Comparison of ENCODE assay signal across 23 cellular contexts in the genomic region with DNA sequence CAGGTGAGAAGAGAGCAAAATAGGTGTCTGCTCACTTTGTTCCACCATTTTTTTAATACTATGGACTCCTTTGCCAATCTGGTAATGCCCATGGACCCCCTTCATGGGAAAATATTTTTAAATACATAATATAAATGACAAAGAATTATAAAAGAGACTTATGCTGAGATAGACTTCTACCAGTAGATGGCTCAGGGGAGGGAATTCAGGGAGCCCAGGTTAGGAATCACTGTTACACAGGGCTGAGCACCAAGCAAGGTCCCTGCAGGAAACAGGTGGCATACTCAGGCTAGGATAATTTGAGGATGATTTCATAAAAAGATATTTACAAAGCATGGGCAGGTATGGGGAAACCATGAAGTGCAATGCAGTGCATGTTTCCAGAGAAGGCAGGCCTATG.
DNase-seq lines count a peak whose midpoint lies in the region; ATAC-seq, FAIRE-seq and TF ChIP-seq lines count a peak whose summit lies in the region.
"Had no signal": no experiment of that assay in that cellular context is flagged by ENCODE, and none has a peak within 500 bp of the region (broad histone marks: within the 10 kb centered on the region; RNA-seq: fewer than 3 reads in every experiment).

No MANE protein-coding gene starts in this region.

- no peaks in the 10 kb centered on the region for H3K36me3 Mint-ChIP-seq in activated naive CD8-positive, alpha-beta T cell treated with anti-CD3 and anti-CD28 coated beads, Interleukin-2, amount 50 U/mL, for 24 hours (ENCODE audit: low read depth)
- peaks cover 6% of the 10 kb centered on the region for H3K36me3 Mint-ChIP-seq in activated naive CD8-positive, alpha-beta T cell treated with anti-CD3 and anti-CD28 coated beads for 36 hours
- H3K36me3 Mint-ChIP-seq in type B pancreatic cell = no peaks in the 10 kb centered on the region
- H3K36me3 Mint-ChIP-seq: CD14-positive monocyte had no signal

- peaks cover 9 to 18% (median 16%) of the 10 kb centered on the region in 4 donors for H3K4me1 ChIP-seq in esophagus muscularis mucosa

- H3K27me3 ChIP-seq in esophagus muscularis mucosa = no peaks in the 10 kb centered on the region

- no peaks in the 10 kb centered on the region for H3K27me3 Mint-ChIP-seq in activated naive CD8-positive, alpha-beta T cell treated with anti-CD3 and anti-CD28 coated beads, Interleukin-2, amount 50 U/mL, for 24 hours
- no peaks in the 10 kb centered on the region for H3K27me3 Mint-ChIP-seq in activated naive CD8-positive, alpha-beta T cell treated with anti-CD3 and anti-CD28 coated beads for 36 hours
- no peaks in the 10 kb centered on the region for H3K27me3 Mint-ChIP-seq in type B pancreatic cell
- H3K27me3 Mint-ChIP-seq: IgD-negative memory B cell had no signal

- peaks cover 2% of the 10 kb centered on the region for H3K4me1 Mint-ChIP-seq in activated naive CD8-positive, alpha-beta T cell treated with anti-CD3 and anti-CD28 coated beads, Interleukin-2, amount 50 U/mL, for 24 hours
- no peaks in the 10 kb centered on the region for H3K4me1 Mint-ChIP-seq in activated naive CD8-positive, alpha-beta T cell treated with anti-CD3 and anti-CD28 coated beads for 36 hours
- H3K4me1 Mint-ChIP-seq in type B pancreatic cell (ENCODE audit: unreplicated experiment) = peaks cover 14% of the 10 kb centered on the region
- H3K4me1 Mint-ChIP-seq: CD14-positive monocyte had no signal

- H3K4me3 Mint-ChIP-seq in activated naive CD8-positive, alpha-beta T cell treated with anti-CD3 and anti-CD28 coated beads, Interleukin-2, amount 50 U/mL, for 24 hours = no peak overlapping the region
- H3K4me3 Mint-ChIP-seq in activated naive CD8-positive, alpha-beta T cell treated with anti-CD3 and anti-CD28 coated beads for 36 hours = no peak overlapping the region
- H3K4me3 Mint-ChIP-seq in type B pancreatic cell = no peak overlapping the region
- H3K4me3 Mint-ChIP-seq: CD14-positive monocyte had no signal

- H3K9me3 ChIP-seq in esophagus muscularis mucosa = no peaks in the 10 kb centered on the region
- H3K9me3 ChIP-seq: SK-N-SH had no signal

- FAIRE-seq in frontal cortex (lab: Jason Lieb, UNC) = no peak
- FAIRE-seq: A204.1 had no signal

- TF ChIP-seq EP300 in esophagus muscularis mucosa (IDR thresholded peaks at IDR 0.05) = no peak

- H3K27ac ChIP-seq in esophagus muscularis mucosa (replicated peaks in 1 of 4) = no peak overlapping the region

- TF ChIP-seq CTCF in esophagus muscularis mucosa (IDR thresholded peaks at IDR 0.05) (no peak), type B pancreatic cell (conservative IDR thresholded peaks at IDR 0.05) (no peak)

- no peak for DNase-seq in activated naive CD8-positive, alpha-beta T cell treated with anti-CD3 and anti-CD28 coated beads, Interleukin-2, amount 50 U/mL, for 24 hours
- no peak for DNase-seq in activated naive CD8-positive, alpha-beta T cell treated with anti-CD3 and anti-CD28 coated beads for 36 hours
- DNase-seq in NCI-H69 (lab: John Stamatoyannopoulos, UW) = peak; percentile 19
- peak; percentile 37 for DNase-seq in esophagus muscularis mucosa (ENCODE audit: extremely low spot score)
- no peak for DNase-seq in type B pancreatic cell (ENCODE audit: extremely low spot score, unreplicated experiment)
- DNase-seq in NCI-H82 treated with DMSO at 0.1 percent for 48 hours (lab: John Stamatoyannopoulos, UW; ENCODE audit: unreplicated experiment) = no peak
- DNase-seq in frontal cortex (ENCODE audit: low spot score in 2 of 2) = no peak
- no peak for DNase-seq in G401 (ENCODE audit: low spot score)
- DNase-seq: GDM1; GOT3; Karpas-422; NCI-H1417 treated with DMSO at 0.1 percent for 48 hours; NCI-H187; NCI-H2107; NCI-H446 treated with DMSO at 0.1 percent for 48 hours; NCI-H526 treated with DMSO at 0.1 percent for 48 hours; NK-92 treated with Interleukin-12 subunit alpha and Interleukin-12 subunit beta, amount 100 ng/mL, for 24 hours; SIG-M5; SK-N-SH had no signal

- H3K4me3 ChIP-seq in esophagus muscularis mucosa = no peak overlapping the region

- H3K36me3 ChIP-seq in esophagus muscularis mucosa = no peaks in the 10 kb centered on the region

- intact Hi-C loops in esophagus muscularis mucosa (cut with DNase I) = no loop called here

- H3K27ac Mint-ChIP-seq in activated naive CD8-positive, alpha-beta T cell treated with anti-CD3 and anti-CD28 coated beads, Interleukin-2, amount 50 U/mL, for 24 hours = no peak overlapping the region
- H3K27ac Mint-ChIP-seq in activated naive CD8-positive, alpha-beta T cell treated with anti-CD3 and anti-CD28 coated beads for 36 hours = no peak overlapping the region
- peak overlapping the region; percentile 63 for H3K27ac Mint-ChIP-seq in type B pancreatic cell
- H3K27ac Mint-ChIP-seq: CD14-positive monocyte, IgD-negative memory B cell had no signal

- no peaks in the 10 kb centered on the region for H3K9me3 Mint-ChIP-seq in activated naive CD8-positive, alpha-beta T cell treated with anti-CD3 and anti-CD28 coated beads, Interleukin-2, amount 50 U/mL, for 24 hours
- H3K9me3 Mint-ChIP-seq in activated naive CD8-positive, alpha-beta T cell treated with anti-CD3 and anti-CD28 coated beads for 36 hours = no peaks in the 10 kb centered on the region
- no peaks in the 10 kb centered on the region for H3K9me3 Mint-ChIP-seq in type B pancreatic cell

- in situ Hi-C loops in G401 (cut with HindIII; ENCODE audit: low sequenced_read_pairs) = no loop called here

- peak; percentile 28 for ATAC-seq in activated naive CD8-positive, alpha-beta T cell treated with anti-CD3 and anti-CD28 coated beads, Interleukin-2, amount 50 U/mL, for 24 hours
- ATAC-seq: Panc1 had no signal

- no peak for TF ChIP-seq POLR2A in esophagus muscularis mucosa (IDR thresholded peaks at IDR 0.05; ENCODE audit: low read depth)

Comparison
In these comparisons a context has a peak if more than half of its experiments do, and no peak if none do; other contexts are left out.
1. DNase-seq: peak in NCI-H69 (single experiment) and esophagus muscularis mucosa (single experiment); none in activated naive CD8-positive, alpha-beta T cell treated with anti-CD3 and anti-CD28 coated beads, Interleukin-2, amount 50 U/mL, for 24 hours (single experiment), activated naive CD8-positive, alpha-beta T cell treated with anti-CD3 and anti-CD28 coated beads for 36 hours (single experiment), type B pancreatic cell (single experiment), NCI-H82 treated with DMSO at 0.1 percent for 48 hours (single experiment), frontal cortex (0 of 2) and G401 (single experiment).